Comparison of ENCODE assay signal across 18 cellular contexts in genomic region chr11:35963911-35964310, GRCh38.
"Had no signal": no experiment of that assay in that cellular context is flagged by ENCODE, and none has a peak within 500 bp of the region (broad histone marks: within the 10 kb centered on the region; RNA-seq: fewer than 3 reads in every experiment).

No MANE protein-coding gene starts in this region.

- H2AFZ ChIP-seq: parathyroid adenoma had no signal

- DNase-seq: activated CD4-positive, alpha-beta T cell treated with anti-CD3 and anti-CD28 coated beads for 48 hours; activated CD8-positive, alpha-beta memory T cell treated with anti-CD3 and anti-CD28 coated beads for 24 hours; activated naive CD4-positive, alpha-beta T cell treated with Interleukin-2 at 50 U/mL for 16 hours; aorta; erythroblast; foreskin keratinocyte; glutamatergic neuron; left colon; midbrain; small intestine; stimulated activated CD4-positive, alpha-beta T cell treated with anti-CD3 and anti-CD28 coated beads, Interleukin-4, amount 100 ng/mL, for 24 hours; stimulated activated CD8-positive, alpha-beta memory T cell treated with anti-CD3 and anti-CD28 coated beads, Interleukin-4, amount 100 ng/mL, for 48 hours; stimulated activated naive CD4-positive, alpha-beta T cell treated with Interleukin-2 at 50 U/mL for 16 hours; SW 1271; upper lobe of right lung had no signal

- H3K4me3 Mint-ChIP-seq: activated T-helper 1 cell treated with anti-CD3 and anti-CD28 coated beads, Interleukin-12 subunit alpha, Interleukin-12 subunit beta, Interleukin-2, Interleukin-4 antibody, amounts not matched to agents 30 ng/mL and 10 ng/mL and 1 ng/mL, durations not matched to agents 14 hours and 24 hours and 36 hours; WTC11 had no signal

- H3K4me1 ChIP-seq: foreskin keratinocyte, parathyroid adenoma, upper lobe of right lung had no signal

- H3K9ac ChIP-seq: parathyroid adenoma had no signal

- H3K27me3 ChIP-seq: foreskin keratinocyte, upper lobe of right lung had no signal

- H3K9me3 Mint-ChIP-seq: activated T-helper 1 cell treated with anti-CD3 and anti-CD28 coated beads, Interleukin-12 subunit alpha, Interleukin-12 subunit beta, Interleukin-2, Interleukin-4 antibody, amounts not matched to agents 30 ng/mL and 10 ng/mL and 1 ng/mL, durations not matched to agents 14 hours and 24 hours and 36 hours had no signal

- H3K9me3 ChIP-seq: upper lobe of right lung had no signal

- H3K27ac Mint-ChIP-seq: activated T-helper 1 cell treated with anti-CD3 and anti-CD28 coated beads, Interleukin-12 subunit alpha, Interleukin-12 subunit beta, Interleukin-2, Interleukin-4 antibody, amounts not matched to agents 30 ng/mL and 10 ng/mL and 1 ng/mL, durations not matched to agents 14 hours and 24 hours and 36 hours; WTC11 had no signal

- H3K36me3 ChIP-seq: upper lobe of right lung had no signal

- H3K4me3 ChIP-seq: upper lobe of right lung had no signal

- ATAC-seq: foreskin keratinocyte, left colon, upper lobe of right lung, WTC11 had no signal

- H3K27ac ChIP-seq: foreskin keratinocyte, parathyroid adenoma, upper lobe of right lung had no signal

- H3K79me2 ChIP-seq: parathyroid adenoma had no signal
